1 cellular context compared by ENCODE assay signal in genomic region chr21:34362670-34363069, GRCh38.
TF ChIP-seq lines count a peak whose summit lies in the region.

No MANE protein-coding gene starts in this region.

TF ChIP-seq in HepG2, 621 proteins besides CTCF, POLR2A, EP300 and RAD21:
- TF ChIP-seq ZNF121 (CRISPR knock-in tag; IDR thresholded peaks at IDR 0.05) (0 out of 2 replicates have a peak, but pooled peaks have one; percentile 21), ZNF850 (CRISPR knock-in tag; conservative IDR thresholded peaks at IDR 0.05) (no peak)
